22 cellular contexts compared by ENCODE assay signal in the genomic region with DNA sequence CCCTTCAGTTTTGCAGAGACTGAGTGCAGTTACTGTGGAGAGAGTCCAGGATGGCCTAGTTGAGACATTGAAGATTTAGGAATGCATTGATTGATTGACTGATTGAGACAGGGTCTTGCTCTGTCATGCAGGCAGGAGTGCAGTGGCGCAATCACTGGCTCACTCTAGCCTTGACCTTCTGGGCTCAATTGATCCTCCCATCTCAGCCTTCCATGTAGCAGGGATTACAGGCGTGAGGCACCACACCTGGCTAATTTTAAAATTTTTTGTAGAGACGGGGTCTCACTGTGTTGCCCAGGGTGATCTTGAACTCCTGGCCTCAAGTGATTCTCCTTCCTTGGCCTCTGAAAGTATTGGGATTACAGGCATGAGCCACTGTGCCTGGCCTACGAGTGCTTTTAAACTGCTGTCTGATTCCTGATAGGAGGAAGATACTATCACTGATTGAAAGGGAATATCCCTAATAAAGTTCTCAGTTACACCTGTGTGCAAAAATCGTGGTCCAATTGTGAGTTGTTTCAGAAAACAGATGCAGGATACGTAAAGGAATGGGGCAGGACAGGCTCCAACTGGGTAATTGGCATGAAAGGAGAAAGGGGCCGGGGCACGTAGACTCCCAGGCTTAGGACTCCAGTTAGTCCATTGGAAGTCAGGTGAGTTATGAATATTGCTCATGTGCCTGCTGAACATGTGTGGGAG.
"Had no signal": no experiment of that assay in that cellular context is flagged by ENCODE, and none has a peak within 500 bp of the region (broad histone marks: within the 10 kb centered on the region; RNA-seq: fewer than 3 reads in every experiment).

No MANE protein-coding gene starts in this region.

- ATAC-seq: activated CD8-positive, alpha-beta memory T cell treated with anti-CD3 and anti-CD28 coated beads, Interleukin-2, amount 10 ng/mL, durations not matched to agents 7 days and 5 days; activated CD8-positive, alpha-beta T cell treated with anti-CD3 and anti-CD28 coated beads, Interleukin-2, amount 10 ng/mL, durations not matched to agents 7 days and 5 days; activated naive CD8-positive, alpha-beta T cell treated with anti-CD3 and anti-CD28 coated beads, Interleukin-2, amount 50 U/mL, for 24 hours; esophagus mucosa; natural killer cell treated with Interleukin-12 subunit alpha and Interleukin-12 subunit beta and Interleukin-15 and Interleukin-18, amount 100 ng/mL, for 72 hours had no signal

- H3K27me3 ChIP-seq: ovary, testis, transverse colon had no signal

- H3K9me3 Mint-ChIP-seq: activated B cell treated with CpG ODN at 0.5 μM for 24 hours; activated naive CD4-positive, alpha-beta T cell treated with anti-CD3 and anti-CD28 coated beads, Interleukin-2, amount 50 U/mL, for 24 hours; activated naive CD8-positive, alpha-beta T cell treated with anti-CD3 and anti-CD28 coated beads, Interleukin-2, amount 50 U/mL, for 24 hours; activated T-helper 2 cell treated with anti-CD3 and anti-CD28 coated beads, Interferon-gamma antibody, Interleukin-2, Interleukin-4, amounts not matched to agents 10 μg/mL and 5 μg/mL and 100 μg/mL, durations not matched to agents 14 hours and 24 hours and 36 hours; natural killer cell treated with Interleukin-12 subunit alpha and Interleukin-12 subunit beta and Interleukin-15 and Interleukin-18, amount 100 ng/mL, for 72 hours had no signal

- DNase-seq: activated B cell treated with CpG ODN at 0.5 μM for 24 hours; activated CD8-positive, alpha-beta memory T cell treated with anti-CD3 and anti-CD28 coated beads, Interleukin-2, amount 10 ng/mL, durations not matched to agents 7 days and 5 days; activated CD8-positive, alpha-beta T cell treated with anti-CD3 and anti-CD28 coated beads, Interleukin-2, amount 10 ng/mL, durations not matched to agents 7 days and 5 days; activated naive CD8-positive, alpha-beta T cell treated with anti-CD3 and anti-CD28 coated beads, Interleukin-2, amount 50 U/mL, for 24 hours; activated T-cell treated with anti-CD3 and anti-CD28 coated beads, Interleukin-2, amount 50 U/mL, for 48 hours; amygdala; central memory CD4-positive, alpha-beta T cell; foreskin fibroblast; mammary epithelial cell; ovary; retina; stimulated activated CD4-positive, alpha-beta T cell treated with anti-CD3 and anti-CD28 coated beads, Interleukin-1b, Interleukin-23, amount 100 ng/mL, for 48 hours; stimulated activated naive CD4-positive, alpha-beta T cell treated with Interleukin-2 at 50 U/mL for 16 hours; T-helper 2 cell; testis; transverse colon had no signal

- H3K4me3 ChIP-seq: ovary, prostate gland, smooth muscle cell, testis, transverse colon had no signal

- H3K36me3 ChIP-seq: ovary, prostate gland, transverse colon had no signal

- H3K27ac Mint-ChIP-seq: activated B cell treated with CpG ODN at 0.5 μM for 24 hours; activated CD8-positive, alpha-beta memory T cell treated with anti-CD3 and anti-CD28 coated beads, Interleukin-2, amount 10 ng/mL, durations not matched to agents 7 days and 5 days; activated CD8-positive, alpha-beta T cell treated with anti-CD3 and anti-CD28 coated beads, Interleukin-2, amount 10 ng/mL, durations not matched to agents 7 days and 5 days; activated naive CD8-positive, alpha-beta T cell treated with anti-CD3 and anti-CD28 coated beads, Interleukin-2, amount 50 U/mL, for 24 hours; activated T-helper 2 cell treated with anti-CD3 and anti-CD28 coated beads, Interferon-gamma antibody, Interleukin-2, Interleukin-4, amounts not matched to agents 10 μg/mL and 5 μg/mL and 100 μg/mL, durations not matched to agents 14 hours and 24 hours and 36 hours had no signal

- H3K4me3 Mint-ChIP-seq: activated B cell treated with CpG ODN at 0.5 μM for 24 hours; activated CD8-positive, alpha-beta memory T cell treated with anti-CD3 and anti-CD28 coated beads, Interleukin-2, amount 10 ng/mL, durations not matched to agents 7 days and 5 days; activated CD8-positive, alpha-beta T cell treated with anti-CD3 and anti-CD28 coated beads, Interleukin-2, amount 10 ng/mL, durations not matched to agents 7 days and 5 days; activated naive CD4-positive, alpha-beta T cell treated with anti-CD3 and anti-CD28 coated beads, Interleukin-2, amount 50 U/mL, for 24 hours; activated naive CD8-positive, alpha-beta T cell treated with anti-CD3 and anti-CD28 coated beads, Interleukin-2, amount 50 U/mL, for 24 hours; natural killer cell treated with Interleukin-12 subunit alpha and Interleukin-12 subunit beta and Interleukin-15 and Interleukin-18, amount 100 ng/mL, for 72 hours had no signal

- H3K4me2 ChIP-seq: smooth muscle cell had no signal

- H3K4me1 ChIP-seq: prostate gland, testis, transverse colon had no signal

- H3K9me3 ChIP-seq: ovary, prostate gland, testis, transverse colon had no signal

- H3K27ac ChIP-seq: ovary, prostate gland, testis, transverse colon had no signal

- H3K27me3 Mint-ChIP-seq: activated B cell treated with CpG ODN at 0.5 μM for 24 hours; activated CD8-positive, alpha-beta memory T cell treated with anti-CD3 and anti-CD28 coated beads, Interleukin-2, amount 10 ng/mL, durations not matched to agents 7 days and 5 days; activated naive CD4-positive, alpha-beta T cell treated with anti-CD3 and anti-CD28 coated beads, Interleukin-2, amount 50 U/mL, for 24 hours; activated naive CD8-positive, alpha-beta T cell treated with anti-CD3 and anti-CD28 coated beads, Interleukin-2, amount 50 U/mL, for 24 hours; natural killer cell treated with Interleukin-12 subunit alpha and Interleukin-12 subunit beta and Interleukin-15 and Interleukin-18, amount 100 ng/mL, for 72 hours had no signal
